Comparison of ENCODE assay signal across 10 cellular contexts in the genomic region with DNA sequence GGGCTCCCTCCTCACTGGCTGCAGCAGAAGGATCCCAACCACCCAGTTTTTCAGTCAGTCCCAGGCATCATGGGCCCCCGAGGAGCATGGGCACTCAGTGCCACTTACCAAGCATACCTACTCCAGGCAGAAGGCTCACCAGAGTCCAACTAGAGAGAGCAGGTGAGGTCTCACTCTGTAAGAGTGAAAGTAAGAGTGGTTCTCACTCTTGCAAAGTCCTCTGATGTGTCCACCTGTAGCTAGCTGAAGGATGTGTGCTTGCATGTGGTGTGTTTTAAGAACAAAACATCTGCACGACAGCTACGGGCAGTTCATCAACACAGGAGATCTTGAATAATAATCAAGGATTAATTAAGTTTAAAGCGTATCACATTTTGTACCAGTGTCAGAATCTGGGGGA. TPM values are rescaled to one million over a fixed set of nuclear protein-coding genes. Genes with fewer than 3 reads are reported as not detected.
A peak's percentile ranks its signal among the peaks of the same experiment; 100 is the strongest.
DNase-seq lines count a peak whose midpoint lies in the region; ATAC-seq and TF ChIP-seq lines count a peak whose summit lies in the region.
"Had no signal": no experiment of that assay in that cellular context is flagged by ENCODE, and none has a peak within 500 bp of the region (broad histone marks: within the 10 kb centered on the region; RNA-seq: fewer than 3 reads in every experiment).

No MANE protein-coding gene starts in this region.

- H3K4me1 Mint-ChIP-seq in activated CD8-positive, alpha-beta memory T cell treated with anti-CD3 and anti-CD28 coated beads, Interleukin-2, amount 10 ng/mL, durations not matched to agents 7 days and 5 days: peaks cover 51% of the 10 kb centered on the region

- H3K9me3 ChIP-seq in psoas muscle: no peaks in the 10 kb centered on the region

- WGBS in psoas muscle, 3 donors: 81 to 82% (median 82%) methylated on average over 4 of the region's 4 CpGs

- H3K4me3 Mint-ChIP-seq in activated CD8-positive, alpha-beta memory T cell treated with anti-CD3 and anti-CD28 coated beads, Interleukin-2, amount 10 ng/mL, durations not matched to agents 7 days and 5 days: no peak overlapping the region

- CTCF ChIA-PET in activated CD8-positive, alpha-beta memory T cell treated with anti-CD3 and anti-CD28 coated beads, Interleukin-2, amount 10 ng/mL, durations not matched to agents 7 days and 5 days (lab: Charles Lee): interaction anchor here (0.6 to 5.4 kb wide), 3 partner anchors 25 to 1571 kb away, joined by 3 to 28 read pairs (median 3); no protein-coding TSS in a partner anchor

- H3K27ac ChIP-seq in psoas muscle: no peak overlapping the region

- H3K36me3 ChIP-seq in psoas muscle (ENCODE audit: insufficient read depth in 1 of 2, low read depth in 1 of 2): peaks cover 0 to 40% of the 10 kb centered on the region in 2 donors

- H3K27me3 Mint-ChIP-seq in activated CD8-positive, alpha-beta memory T cell treated with anti-CD3 and anti-CD28 coated beads, Interleukin-2, amount 10 ng/mL, durations not matched to agents 7 days and 5 days: no peaks in the 10 kb centered on the region
- H3K27me3 Mint-ChIP-seq: progenitor cell of endocrine pancreas had no signal

- no peaks in the 10 kb centered on the region for H3K27me3 ChIP-seq in psoas muscle (ENCODE audit: insufficient read depth in 3 of 3, low read length in 2 of 3)

- ATAC-seq in activated CD8-positive, alpha-beta memory T cell treated with anti-CD3 and anti-CD28 coated beads, Interleukin-2, amount 10 ng/mL, durations not matched to agents 7 days and 5 days: peak; percentile 41
- peak; percentile 84 for ATAC-seq in GM21576 (IDR thresholded peaks at IDR 0.05; ENCODE audit: unreplicated experiment)
- ATAC-seq in HG03521 (IDR thresholded peaks at IDR 0.05; ENCODE audit: unreplicated experiment): peak; percentile 62
- ATAC-seq in psoas muscle: no peak

- H3K4me3 ChIP-seq in psoas muscle: no peak overlapping the region

- peaks cover 12% of the 10 kb centered on the region for H3K36me3 Mint-ChIP-seq in activated CD8-positive, alpha-beta memory T cell treated with anti-CD3 and anti-CD28 coated beads, Interleukin-2, amount 10 ng/mL, durations not matched to agents 7 days and 5 days

- no peaks in the 10 kb centered on the region for H3K9me3 Mint-ChIP-seq in activated CD8-positive, alpha-beta memory T cell treated with anti-CD3 and anti-CD28 coated beads, Interleukin-2, amount 10 ng/mL, durations not matched to agents 7 days and 5 days (ENCODE audit: low read depth)

- no peak for DNase-seq in activated CD8-positive, alpha-beta memory T cell treated with anti-CD3 and anti-CD28 coated beads, Interleukin-2, amount 10 ng/mL, durations not matched to agents 7 days and 5 days
- DNase-seq in activated CD8-positive, alpha-beta memory T cell treated with anti-CD3 and anti-CD28 coated beads for 24 hours: no peak
- DNase-seq in stimulated activated CD8-positive, alpha-beta memory T cell treated with anti-CD3 and anti-CD28 coated beads, Interleukin-4, amount 100 ng/mL, for 48 hours: peak; percentile 27
- DNase-seq in psoas muscle (no peak), NCI-H1092 (lab: John Stamatoyannopoulos, UW) (no peak)
- no peak for DNase-seq in effector CD8-positive, alpha-beta T cell (lab: John Stamatoyannopoulos, UW)
- DNase-seq: NCI-H146 had no signal

- no peaks in the 10 kb centered on the region for H3K4me1 ChIP-seq in psoas muscle

- H3K27ac Mint-ChIP-seq in activated CD8-positive, alpha-beta memory T cell treated with anti-CD3 and anti-CD28 coated beads, Interleukin-2, amount 10 ng/mL, durations not matched to agents 7 days and 5 days: peak overlapping the region; percentile 31
- H3K27ac Mint-ChIP-seq: progenitor cell of endocrine pancreas had no signal

- intact Hi-C loops in psoas muscle (cut with DNase I): no loop called here

- no peak for TF ChIP-seq CTCF in psoas muscle (IDR thresholded peaks at IDR 0.05)

RNA-seq across cellular contexts. Expression of a gene that starts 49.7 kb away (rescaled TPM):
- total RNA-seq in activated CD8-positive, alpha-beta memory T cell treated with anti-CD3 and anti-CD28 coated beads, Interleukin-2, amount 10 ng/mL, durations not matched to agents 7 days and 5 days: not detected
- total RNA-seq in psoas muscle: not detected
- polyA plus RNA-seq in psoas muscle: under 1 TPM in 2 of 3 donors, not detected in 1; 0.22 to 0.31 TPM

Comparison
In these comparisons a context has a peak if more than half of its experiments do, and no peak if none do; other contexts are left out.
1. ATAC-seq: peak in activated CD8-positive, alpha-beta memory T cell treated with anti-CD3 and anti-CD28 coated beads, Interleukin-2, amount 10 ng/mL, durations not matched to agents 7 days and 5 days (single experiment), GM21576 (single experiment) and HG03521 (single experiment); none in psoas muscle (0 of 4).